In genomic region chr2:74501335-74502071, GRCh38 we compare ENCODE assay signal across 14 cellular contexts. TPM values are rescaled to one million over a fixed set of nuclear protein-coding genes. Genes with fewer than 3 reads are reported as not detected.
DNase-seq lines count a peak whose midpoint lies in the region; ATAC-seq, FAIRE-seq and TF ChIP-seq lines count a peak whose summit lies in the region.
"Had no signal": no experiment of that assay in that cellular context is flagged by ENCODE, and none has a peak within 500 bp of the region (broad histone marks: within the 10 kb centered on the region; RNA-seq: fewer than 3 reads in every experiment).

No MANE protein-coding gene starts in this region.

- POLR2A ChIA-PET in Panc1 (lab: Charles Lee): interaction anchor here (1.5 kb wide), 1 partner anchor 43 kb away, joined by 3 read pairs; the partner anchor contains the start of gene WBP1

- CTCF ChIA-PET in Panc1 (lab: Charles Lee): interaction anchor here (0.7 to 0.9 kb wide), 2 partner anchors 19 to 85 kb away, joined by 3 to 5 read pairs; partner anchors contain the start of genes CCDC142 and TTC31

- no peak for FAIRE-seq in HTR-8/SVneo (lab: Jason Lieb, UNC)
- FAIRE-seq: A204.1, islet of Langerhans had no signal

- H3K4me1 Mint-ChIP-seq in T-helper 1 cell treated with Interleukin-12 subunit alpha and Interleukin-12 subunit beta and Interleukin-4 antibody, amounts not matched to agents 30 μg/mL and 1 μg/mL, for 36 hours (ENCODE audit: low read depth): peaks cover 36% of the 10 kb centered on the region
- peaks cover 71% of the 10 kb centered on the region for H3K4me1 Mint-ChIP-seq in osteocyte (ENCODE audit: unreplicated experiment)

- no peak for DNase-seq in T-helper 1 cell
- no peak for DNase-seq in Panc1 (ENCODE audit: low read depth, low spot score)
- DNase-seq in fibroblast of villous mesenchyme (ENCODE audit: low read depth): no peak
- DNase-seq in osteocyte (ENCODE audit: extremely low spot score, unreplicated experiment): no peak
- DNase-seq in stimulated activated CD4-positive, alpha-beta T cell treated with anti-CD3 and anti-CD28 coated beads, Interleukin-2, amount 100 ng/mL, for 24 hours: no peak
- DNase-seq in NCI-H748 (lab: John Stamatoyannopoulos, UW; ENCODE audit: unreplicated experiment): no peak
- no peak for DNase-seq in HTR-8/SVneo (ENCODE audit: insufficient read length, low spot score)
- DNase-seq: effector memory CD4-positive, alpha-beta T cell; KBM-7; NCI-H446 treated with DMSO at 0.1 percent for 48 hours had no signal

- H3K4me3 ChIP-seq in Panc1 (ENCODE audit: low read depth in 2 of 2, low read length in 2 of 2) (peak overlapping the region; percentile 86 to 94), fibroblast of villous mesenchyme (ENCODE audit: low read depth, low read length) (peak overlapping the region; percentile 71)

- H3K4me3 Mint-ChIP-seq in T-helper 1 cell treated with Interleukin-12 subunit alpha and Interleukin-12 subunit beta and Interleukin-4 antibody, amounts not matched to agents 30 μg/mL and 1 μg/mL, for 36 hours: peak overlapping the region; percentile 48
- H3K4me3 Mint-ChIP-seq in osteocyte (ENCODE audit: unreplicated experiment): peak overlapping the region; percentile 71

- H3K27me3 ChIP-seq in Panc1 (ENCODE audit: control insufficient read depth, insufficient read depth, low read length): no peaks in the 10 kb centered on the region

- BruUV-seq in Panc1 (replicated peaks; lab: Mats Ljungman, UMichigan): no TSS peak

- H3K4me1 ChIP-seq in Panc1 (ENCODE audit: control insufficient read depth, insufficient read depth, low read length): peaks cover 55% of the 10 kb centered on the region

- TF ChIP-seq CTCF in Panc1 (IDR thresholded peaks at IDR 0.05) (no peak), fibroblast of villous mesenchyme (IDR thresholded peaks at IDR 0.05; ENCODE audit: insufficient read depth, low read depth, low read length) (no peak), osteocyte (IDR thresholded peaks at IDR 0.05) (no peak)

- H3K27ac Mint-ChIP-seq in T-helper 1 cell treated with Interleukin-12 subunit alpha and Interleukin-12 subunit beta and Interleukin-4 antibody, amounts not matched to agents 30 μg/mL and 1 μg/mL, for 36 hours: no peak overlapping the region
- H3K27ac Mint-ChIP-seq in osteocyte (ENCODE audit: unreplicated experiment): no peak overlapping the region

- no peaks in the 10 kb centered on the region; the same call in 1 of the 2 replicates for H3K36me3 ChIP-seq in Panc1 (ENCODE audit: control insufficient read depth, insufficient read depth, low read length)

- ATAC-seq in Panc1: no peak

- no peaks in the 10 kb centered on the region for H3K9me3 Mint-ChIP-seq in T-helper 1 cell treated with Interleukin-12 subunit alpha and Interleukin-12 subunit beta and Interleukin-4 antibody, amounts not matched to agents 30 μg/mL and 1 μg/mL, for 36 hours
- no peaks in the 10 kb centered on the region for H3K9me3 Mint-ChIP-seq in osteocyte (ENCODE audit: unreplicated experiment)

- no peaks in the 10 kb centered on the region for H3K9me3 ChIP-seq in Panc1 (ENCODE audit: control insufficient read depth, insufficient read depth, low read depth, low read length)
- H3K9me3 ChIP-seq: SJSA1 had no signal

- in situ Hi-C loops in Panc1 (cut with HindIII; ENCODE audit: low pct_unique_long_range_greater_than_20kb, low sequenced_read_pairs): no loop called here

- intact Hi-C loops in Panc1 (cut with micrococcal nuclease; ENCODE audit: unreplicated experiment): loop anchor here (10.0 kb wide), 1 partner anchor 83 kb away; no protein-coding TSS in a partner anchor

- H3K27me3 Mint-ChIP-seq in T-helper 1 cell treated with Interleukin-12 subunit alpha and Interleukin-12 subunit beta and Interleukin-4 antibody, amounts not matched to agents 30 μg/mL and 1 μg/mL, for 36 hours (ENCODE audit: low read depth): peaks cover 62% of the 10 kb centered on the region
- H3K27me3 Mint-ChIP-seq in osteocyte (ENCODE audit: unreplicated experiment): peaks cover 39% of the 10 kb centered on the region

- H3K36me3 Mint-ChIP-seq in T-helper 1 cell treated with Interleukin-12 subunit alpha and Interleukin-12 subunit beta and Interleukin-4 antibody, amounts not matched to agents 30 μg/mL and 1 μg/mL, for 36 hours (ENCODE audit: low read depth): peaks cover 23% of the 10 kb centered on the region
- H3K36me3 Mint-ChIP-seq in osteocyte (ENCODE audit: unreplicated experiment): peaks cover 15% of the 10 kb centered on the region

- H3K27ac ChIP-seq in Panc1 (ENCODE audit: low read length): peak overlapping the region; percentile 98
- H3K27ac ChIP-seq: SJSA1 had no signal

RNA-seq across cellular contexts. Expression of gene LBX2, which starts 2.1 kb away (rescaled TPM):
- 9.6 TPM for total RNA-seq in Panc1 (2021; ENCODE audit: unreplicated experiment)
- polyA plus RNA-seq in Panc1 (2012; ENCODE audit: insufficient read length): 13.6 TPM
- 1.3 and 2.9 TPM in 2 replicates for total RNA-seq in fibroblast of villous mesenchyme
- total RNA-seq in osteocyte: 1.0 and 1.1 TPM in 2 replicates

RNA-seq across cellular contexts. Expression of gene PCGF1, which starts 6.0 kb away (rescaled TPM):
- total RNA-seq in Panc1 (2021; ENCODE audit: unreplicated experiment) (36.8 TPM), fibroblast of villous mesenchyme (21.6 and 23.7 TPM in 2 replicates), osteocyte (32.2 and 32.5 TPM in 2 replicates)
- polyA plus RNA-seq in Panc1 (2012; ENCODE audit: insufficient read length): 27.7 TPM

RNA-seq across cellular contexts. Expression of gene TLX2, which starts 12.7 kb away (rescaled TPM):
- total RNA-seq in Panc1 (2021; ENCODE audit: unreplicated experiment): not detected
- 0.17 TPM for polyA plus RNA-seq in Panc1 (2012; ENCODE audit: insufficient read length)
- total RNA-seq in fibroblast of villous mesenchyme: not detected in 2 replicates
- total RNA-seq in osteocyte: not detected in 2 replicates
- total RNA-seq: SJSA1 had no signal

RNA-seq across cellular contexts. Expression of gene TTC31, which starts 18.6 kb away (rescaled TPM):
- total RNA-seq in Panc1 (2021; ENCODE audit: unreplicated experiment): 38.7 TPM
- 36.1 TPM for polyA plus RNA-seq in Panc1 (2012; ENCODE audit: insufficient read length)
- 8.6 and 14.8 TPM in 2 replicates for total RNA-seq in fibroblast of villous mesenchyme
- 24.2 and 24.3 TPM in 2 replicates for total RNA-seq in osteocyte

RNA-seq across cellular contexts. Expression of gene CCDC142, which starts 18.7 kb away (rescaled TPM):
- total RNA-seq in Panc1 (2021; ENCODE audit: unreplicated experiment) (24.2 TPM), fibroblast of villous mesenchyme (27.2 and 29.6 TPM in 2 replicates), osteocyte (20.6 TPM in 2 replicates)
- polyA plus RNA-seq in Panc1 (2012; ENCODE audit: insufficient read length): 13.1 TPM
